7 cellular contexts compared by ENCODE assay signal in genomic region chr11:124953753-124954624, GRCh38. TPM values are rescaled to one million over a fixed set of nuclear protein-coding genes. Genes with fewer than 3 reads are reported as not detected.
DNase-seq lines count a peak whose midpoint lies in the region; ATAC-seq and TF ChIP-seq lines count a peak whose summit lies in the region.

Gene CCDC15, plus strand, starts transcription at chr11:124954202. Its CDS starts 531 bp downstream, at chr11:124954733.

- no peak within 1 kb of the TSS for H3K27ac Mint-ChIP-seq in T-helper 2 cell treated with Interferon-gamma antibody and Interleukin-4, amounts not matched to agents 5 μg/mL and 100 μg/mL, for 36 hours

- H3K9me2 ChIP-seq in hepatocyte (replicated peaks; ENCODE audit: insufficient read depth): no peaks in the 10 kb centered on the region

- ATAC-seq in GM18499 (IDR thresholded peaks at IDR 0.05; ENCODE audit: insufficient read depth, unreplicated experiment) (peak; percentile 92), HG02938 (IDR thresholded peaks at IDR 0.05; ENCODE audit: unreplicated experiment) (peak; percentile 99)

- H3K4me3 Mint-ChIP-seq in T-helper 2 cell treated with Interferon-gamma antibody and Interleukin-4, amounts not matched to agents 5 μg/mL and 100 μg/mL, for 36 hours: no peak within 1 kb of the TSS

- H3K4me1 ChIP-seq in hepatocyte (ENCODE audit: insufficient read depth): no peaks in the 10 kb centered on the region

- no peaks in the 10 kb centered on the region for H3K9me3 ChIP-seq in hepatocyte (ENCODE audit: low read depth)

- H3K36me3 ChIP-seq in hepatocyte (replicated peaks; ENCODE audit: insufficient read depth, low read depth): no peaks in the 10 kb centered on the region

- H3K4me2 ChIP-seq in hepatocyte: peak within 1 kb of the TSS; percentile 78

- peak within 1 kb of the TSS; percentile 88 for H3K27ac ChIP-seq in hepatocyte

- TF ChIP-seq CTCF in astrocyte of the cerebellum (IDR thresholded peaks at IDR 0.05; ENCODE audit: low read depth, low read length, missing control alignments) (no peak), hepatocyte (IDR thresholded peaks at IDR 0.05; ENCODE audit: poor library complexity) (no peak)

- H3K4me1 Mint-ChIP-seq in T-helper 2 cell treated with Interferon-gamma antibody and Interleukin-4, amounts not matched to agents 5 μg/mL and 100 μg/mL, for 36 hours (ENCODE audit: low read depth): peaks cover 16% of the 10 kb centered on the region

- DNase-seq in NCI-H187 (lab: John Stamatoyannopoulos, UW) (peak; percentile 91), astrocyte of the cerebellum (ENCODE audit: low read depth) (peak; percentile 92), hepatocyte (ENCODE audit: low spot score) (peak; percentile 99), renal cortical epithelial cell (ENCODE audit: low read depth) (peak; percentile 93)
- peak; percentile 95 for DNase-seq in T-helper 2 cell treated with Interferon-gamma antibody and Interleukin-4, amounts not matched to agents 5 μg/mL and 100 μg/mL, for 36 hours (ENCODE audit: low spot score)

- H3K4me3 ChIP-seq in astrocyte of the cerebellum (ENCODE audit: low read depth, low read length) (peak within 1 kb of the TSS; percentile 71), hepatocyte (peak within 1 kb of the TSS; percentile 41)

- in situ Hi-C loops in astrocyte of the cerebellum (cut with HindIII; ENCODE audit: low sequenced_read_pairs): loop anchor here (25.0 kb wide), 1 partner anchor 458 kb away; no protein-coding TSS in a partner anchor

- H3K36me3 Mint-ChIP-seq in T-helper 2 cell treated with Interferon-gamma antibody and Interleukin-4, amounts not matched to agents 5 μg/mL and 100 μg/mL, for 36 hours (ENCODE audit: low read depth): peaks cover 17% of the 10 kb centered on the region

- H4K20me1 ChIP-seq in hepatocyte (ENCODE audit: insufficient read depth, poor library complexity, severe bottlenecking): no peaks in the 10 kb centered on the region

- H2AFZ ChIP-seq in hepatocyte: peak within 1 kb of the TSS; percentile 59

- no peaks in the 10 kb centered on the region for H3K27me3 Mint-ChIP-seq in T-helper 2 cell treated with Interferon-gamma antibody and Interleukin-4, amounts not matched to agents 5 μg/mL and 100 μg/mL, for 36 hours (ENCODE audit: low read depth)

- no peaks in the 10 kb centered on the region for H3K79me2 ChIP-seq in hepatocyte

- under 1% methylated on average over 49 of the region's 54 CpGs for WGBS in hepatocyte (ENCODE audit: low lambda C conversion rate, missing lambda C conversion rate)

- H3K9me3 Mint-ChIP-seq in T-helper 2 cell treated with Interferon-gamma antibody and Interleukin-4, amounts not matched to agents 5 μg/mL and 100 μg/mL, for 36 hours: peaks cover 4% of the 10 kb centered on the region

- H3K27me3 ChIP-seq in hepatocyte: no peaks in the 10 kb centered on the region

RNA-seq across cellular contexts. Expression of gene CCDC15, which starts in this region (rescaled TPM):
- total RNA-seq in hepatocyte (1.3 and 2.3 TPM in 2 replicates), renal cortical epithelial cell (0.17 and 0.50 TPM in 2 replicates)
- 0.97 and 1.1 TPM in 2 replicates for polyA plus RNA-seq in hepatocyte

Comparison
In these comparisons a context has a peak if more than half of its experiments do, and no peak if none do; other contexts are left out.
1. Peak in every context shown above with its lines: DNase-seq, ATAC-seq, H3K4me3 ChIP-seq and H3K27ac ChIP-seq.
2. Peak in DNase-seq in renal cortical epithelial cell; RNA of the gene not detected or under 1 TPM.